In the genomic region with DNA sequence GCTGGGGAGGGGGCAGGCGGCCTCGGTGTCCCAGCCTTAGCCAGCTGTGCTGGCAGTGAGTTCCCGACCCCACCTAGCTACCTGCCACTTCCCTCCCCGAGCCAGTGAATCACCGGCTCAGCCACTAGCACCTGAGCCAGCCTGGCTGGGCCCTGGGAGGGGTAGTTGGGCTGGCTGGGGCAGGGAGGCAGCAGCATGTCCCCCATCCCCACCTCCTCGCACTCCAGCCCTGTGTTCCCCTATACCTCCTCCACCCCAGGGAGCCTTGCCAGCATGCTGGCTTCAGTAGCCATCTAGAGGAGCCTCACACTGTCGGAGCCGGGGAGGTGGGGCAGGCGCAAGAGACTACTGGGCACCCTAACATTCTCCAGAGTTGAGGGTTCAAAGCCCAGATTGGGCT, we compare ENCODE assay signal across 2 cellular contexts.
A peak's percentile ranks its signal among the peaks of the same experiment; 100 is the strongest.
TF ChIP-seq lines count a peak whose summit lies in the region.

No MANE protein-coding gene starts in this region.

TF ChIP-seq in HepG2, 621 proteins besides CTCF, POLR2A, EP300 and RAD21:
- TF ChIP-seq ZNF687 (CRISPR knock-in tag; IDR thresholded peaks at IDR 0.05) = peak; percentile 10; the same call in 1 of the 2 replicates
- TF ChIP-seq, protein P1, sequence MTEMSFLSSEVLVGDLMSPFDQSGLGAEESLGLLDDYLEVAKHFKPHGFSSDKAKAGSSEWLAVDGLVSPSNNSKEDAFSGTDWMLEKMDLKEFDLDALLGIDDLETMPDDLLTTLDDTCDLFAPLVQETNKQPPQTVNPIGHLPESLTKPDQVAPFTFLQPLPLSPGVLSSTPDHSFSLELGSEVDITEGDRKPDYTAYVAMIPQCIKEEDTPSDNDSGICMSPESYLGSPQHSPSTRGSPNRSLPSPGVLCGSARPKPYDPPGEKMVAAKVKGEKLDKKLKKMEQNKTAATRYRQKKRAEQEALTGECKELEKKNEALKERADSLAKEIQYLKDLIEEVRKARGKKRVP (CRISPR knock-in tag; IDR thresholded peaks at IDR 0.05) = no peak

TF ChIP-seq in SK-N-SH, 30 proteins besides CTCF, POLR2A, EP300 and RAD21:
- no peak for TF ChIP-seq TAF1 (IDR thresholded peaks at IDR 0.05; ENCODE audit: borderline replicate concordance, low read depth, low read length)
- TF ChIP-seq, protein P2, sequence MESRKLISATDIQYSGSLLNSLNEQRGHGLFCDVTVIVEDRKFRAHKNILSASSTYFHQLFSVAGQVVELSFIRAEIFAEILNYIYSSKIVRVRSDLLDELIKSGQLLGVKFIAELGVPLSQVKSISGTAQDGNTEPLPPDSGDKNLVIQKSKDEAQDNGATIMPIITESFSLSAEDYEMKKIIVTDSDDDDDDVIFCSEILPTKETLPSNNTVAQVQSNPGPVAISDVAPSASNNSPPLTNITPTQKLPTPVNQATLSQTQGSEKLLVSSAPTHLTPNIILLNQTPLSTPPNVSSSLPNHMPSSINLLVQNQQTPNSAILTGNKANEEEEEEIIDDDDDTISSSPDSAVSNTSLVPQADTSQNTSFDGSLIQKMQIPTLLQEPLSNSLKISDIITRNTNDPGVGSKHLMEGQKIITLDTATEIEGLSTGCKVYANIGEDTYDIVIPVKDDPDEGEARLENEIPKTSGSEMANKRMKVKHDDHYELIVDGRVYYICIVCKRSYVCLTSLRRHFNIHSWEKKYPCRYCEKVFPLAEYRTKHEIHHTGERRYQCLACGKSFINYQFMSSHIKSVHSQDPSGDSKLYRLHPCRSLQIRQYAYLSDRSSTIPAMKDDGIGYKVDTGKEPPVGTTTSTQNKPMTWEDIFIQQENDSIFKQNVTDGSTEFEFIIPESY (IDR thresholded peaks at IDR 0.05; ENCODE audit: borderline replicate concordance, low read depth) = no peak
- TF ChIP-seq IRF3 (IDR thresholded peaks at IDR 0.05; ENCODE audit: low read depth, low read length) = no peak
- no peak for TF ChIP-seq EZH2phosphoT487 (IDR thresholded peaks at IDR 0.05; ENCODE audit: borderline replicate concordance, low read depth)
- no peak for TF ChIP-seq TEAD4 (IDR thresholded peaks at IDR 0.05; ENCODE audit: borderline replicate concordance, insufficient read depth)
- TF ChIP-seq MEF2A (IDR thresholded peaks at IDR 0.05; ENCODE audit: borderline replicate concordance, low read depth) = no peak
- no peak for TF ChIP-seq CHD2 (IDR thresholded peaks at IDR 0.05; ENCODE audit: low read length, partially characterized antibody)
- no peak for TF ChIP-seq RFX5 (IDR thresholded peaks at IDR 0.05; ENCODE audit: low read length)
- TF ChIP-seq RXRA (IDR thresholded peaks at IDR 0.05; ENCODE audit: borderline replicate concordance, low read depth) = no peak
- TF ChIP-seq ELF1 (IDR thresholded peaks at IDR 0.05) = no peak
- no peak for TF ChIP-seq YY1 (IDR thresholded peaks at IDR 0.05; ENCODE audit: low read depth)
- TF ChIP-seq, protein P3, sequence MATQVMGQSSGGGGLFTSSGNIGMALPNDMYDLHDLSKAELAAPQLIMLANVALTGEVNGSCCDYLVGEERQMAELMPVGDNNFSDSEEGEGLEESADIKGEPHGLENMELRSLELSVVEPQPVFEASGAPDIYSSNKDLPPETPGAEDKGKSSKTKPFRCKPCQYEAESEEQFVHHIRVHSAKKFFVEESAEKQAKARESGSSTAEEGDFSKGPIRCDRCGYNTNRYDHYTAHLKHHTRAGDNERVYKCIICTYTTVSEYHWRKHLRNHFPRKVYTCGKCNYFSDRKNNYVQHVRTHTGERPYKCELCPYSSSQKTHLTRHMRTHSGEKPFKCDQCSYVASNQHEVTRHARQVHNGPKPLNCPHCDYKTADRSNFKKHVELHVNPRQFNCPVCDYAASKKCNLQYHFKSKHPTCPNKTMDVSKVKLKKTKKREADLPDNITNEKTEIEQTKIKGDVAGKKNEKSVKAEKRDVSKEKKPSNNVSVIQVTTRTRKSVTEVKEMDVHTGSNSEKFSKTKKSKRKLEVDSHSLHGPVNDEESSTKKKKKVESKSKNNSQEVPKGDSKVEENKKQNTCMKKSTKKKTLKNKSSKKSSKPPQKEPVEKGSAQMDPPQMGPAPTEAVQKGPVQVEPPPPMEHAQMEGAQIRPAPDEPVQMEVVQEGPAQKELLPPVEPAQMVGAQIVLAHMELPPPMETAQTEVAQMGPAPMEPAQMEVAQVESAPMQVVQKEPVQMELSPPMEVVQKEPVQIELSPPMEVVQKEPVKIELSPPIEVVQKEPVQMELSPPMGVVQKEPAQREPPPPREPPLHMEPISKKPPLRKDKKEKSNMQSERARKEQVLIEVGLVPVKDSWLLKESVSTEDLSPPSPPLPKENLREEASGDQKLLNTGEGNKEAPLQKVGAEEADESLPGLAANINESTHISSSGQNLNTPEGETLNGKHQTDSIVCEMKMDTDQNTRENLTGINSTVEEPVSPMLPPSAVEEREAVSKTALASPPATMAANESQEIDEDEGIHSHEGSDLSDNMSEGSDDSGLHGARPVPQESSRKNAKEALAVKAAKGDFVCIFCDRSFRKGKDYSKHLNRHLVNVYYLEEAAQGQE (IDR thresholded peaks at IDR 0.05; ENCODE audit: low read depth, low read length) = no peak
- no peak for TF ChIP-seq TCF12 (IDR thresholded peaks at IDR 0.05)
